1 cellular context compared by ENCODE assay signal in the genomic region with DNA sequence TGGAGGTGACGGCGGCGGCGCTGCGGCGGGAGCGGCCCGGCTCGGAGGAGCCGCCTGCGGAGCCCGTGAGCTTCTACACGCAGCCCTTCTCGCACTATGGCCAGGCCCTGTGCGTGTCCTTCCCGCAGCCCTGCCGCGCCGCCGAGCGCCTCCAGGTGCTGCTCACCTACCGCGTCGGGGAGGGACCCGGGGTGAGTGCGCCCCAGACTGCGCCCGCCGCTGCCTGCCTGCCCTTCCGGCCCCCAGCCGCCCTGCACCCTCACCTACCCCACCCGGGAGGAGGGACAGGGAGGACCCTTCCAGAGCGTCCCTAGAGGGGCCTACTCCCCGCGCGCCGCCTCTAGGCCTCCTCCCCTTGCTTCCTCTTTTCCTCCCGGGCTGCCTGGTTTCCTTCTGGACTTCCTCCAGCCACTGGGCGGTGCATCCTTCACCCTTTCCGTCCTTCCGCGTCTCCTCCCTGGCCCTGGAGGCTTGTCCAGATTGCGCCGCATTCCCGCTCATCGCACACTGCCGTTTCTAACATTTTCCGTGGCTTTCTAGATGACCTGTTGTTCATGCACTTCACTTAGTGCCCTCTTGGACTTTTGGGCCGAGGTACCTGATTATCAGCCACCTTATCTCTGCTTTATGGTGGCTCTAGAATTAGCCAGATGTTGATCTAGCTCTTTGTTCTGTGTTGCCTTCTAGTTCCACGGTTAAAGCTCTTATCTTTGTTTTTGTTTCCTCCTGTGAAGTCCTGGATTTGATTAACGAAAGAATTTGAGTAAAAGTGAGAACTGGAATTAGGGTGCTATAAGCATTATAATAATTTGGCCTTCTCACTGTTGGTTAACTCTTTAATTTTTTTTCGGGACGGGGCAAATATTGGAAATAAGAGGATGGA.
TF ChIP-seq lines count a peak whose summit lies in the region.

No MANE protein-coding gene starts in this region.

TF ChIP-seq in K562, 482 proteins besides CTCF, POLR2A, EP300 and RAD21 (continues in another document):
- peak; percentile 57 for TF ChIP-seq SMARCB1 (IDR thresholded peaks at IDR 0.05; ENCODE audit: insufficient read length, low read depth)
- TF ChIP-seq ETV1 (tag; conservative IDR thresholded peaks at IDR 0.05; ENCODE audit: low read depth), result peak; percentile 57; the same call in 1 of the 2 replicates
- no peak for TF ChIP-seq MAFG (tag; conservative IDR thresholded peaks at IDR 0.05)
- peak in 1 of 2 experiments; percentile 31; a peak in 2 of 4 replicates for TF ChIP-seq SIN3A (IDR thresholded peaks at IDR 0.05; ENCODE audit: borderline replicate concordance in 2 of 2, control insufficient read depth in 1 of 2, low read depth in 2 of 2, low read length in 2 of 2)
- no peak; the same call in 1 of the 2 replicates for TF ChIP-seq THAP12 (CRISPR knock-in tag; IDR thresholded peaks at IDR 0.05)
- TF ChIP-seq, protein P1, sequence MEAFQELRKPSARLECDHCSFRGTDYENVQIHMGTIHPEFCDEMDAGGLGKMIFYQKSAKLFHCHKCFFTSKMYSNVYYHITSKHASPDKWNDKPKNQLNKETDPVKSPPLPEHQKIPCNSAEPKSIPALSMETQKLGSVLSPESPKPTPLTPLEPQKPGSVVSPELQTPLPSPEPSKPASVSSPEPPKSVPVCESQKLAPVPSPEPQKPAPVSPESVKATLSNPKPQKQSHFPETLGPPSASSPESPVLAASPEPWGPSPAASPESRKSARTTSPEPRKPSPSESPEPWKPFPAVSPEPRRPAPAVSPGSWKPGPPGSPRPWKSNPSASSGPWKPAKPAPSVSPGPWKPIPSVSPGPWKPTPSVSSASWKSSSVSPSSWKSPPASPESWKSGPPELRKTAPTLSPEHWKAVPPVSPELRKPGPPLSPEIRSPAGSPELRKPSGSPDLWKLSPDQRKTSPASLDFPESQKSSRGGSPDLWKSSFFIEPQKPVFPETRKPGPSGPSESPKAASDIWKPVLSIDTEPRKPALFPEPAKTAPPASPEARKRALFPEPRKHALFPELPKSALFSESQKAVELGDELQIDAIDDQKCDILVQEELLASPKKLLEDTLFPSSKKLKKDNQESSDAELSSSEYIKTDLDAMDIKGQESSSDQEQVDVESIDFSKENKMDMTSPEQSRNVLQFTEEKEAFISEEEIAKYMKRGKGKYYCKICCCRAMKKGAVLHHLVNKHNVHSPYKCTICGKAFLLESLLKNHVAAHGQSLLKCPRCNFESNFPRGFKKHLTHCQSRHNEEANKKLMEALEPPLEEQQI (IDR thresholded peaks at IDR 0.05), result no peak; the same call in 1 of the 2 replicates
- no peak for TF ChIP-seq ZHX1 (conservative IDR thresholded peaks at IDR 0.05; ENCODE audit: low read length)
- TF ChIP-seq NEUROD1 (IDR thresholded peaks at IDR 0.05; ENCODE audit: borderline replicate concordance, low read depth, low read length, partially characterized antibody), result peak; percentile 21
- no peak for TF ChIP-seq HMG20B (CRISPR knock-in tag; IDR thresholded peaks at IDR 0.05)
- no peak for TF ChIP-seq ZBTB8A (IDR thresholded peaks at IDR 0.05; ENCODE audit: partially characterized antibody)
- no peak for TF ChIP-seq BRD4 (IDR thresholded peaks at IDR 0.05)
- peak; percentile 10 to 58; a peak in 2 of 4 replicates for TF ChIP-seq NONO (IDR thresholded peaks at IDR 0.05; ENCODE audit: low read depth in 2 of 2, low read length in 1 of 2)
- no peak for TF ChIP-seq ZSCAN29 (IDR thresholded peaks at IDR 0.05)
- 0 out of 2 replicates have a peak, but pooled peaks have one; percentile 24 for TF ChIP-seq HDAC6 (IDR thresholded peaks at IDR 0.05; ENCODE audit: low read depth, low read length)
- TF ChIP-seq ZNF253 (CRISPR knock-in tag; conservative IDR thresholded peaks at IDR 0.05), result no peak
- TF ChIP-seq ELF1 (tag; IDR thresholded peaks at IDR 0.05), result peak; percentile 71
- TF ChIP-seq, protein P2, sequence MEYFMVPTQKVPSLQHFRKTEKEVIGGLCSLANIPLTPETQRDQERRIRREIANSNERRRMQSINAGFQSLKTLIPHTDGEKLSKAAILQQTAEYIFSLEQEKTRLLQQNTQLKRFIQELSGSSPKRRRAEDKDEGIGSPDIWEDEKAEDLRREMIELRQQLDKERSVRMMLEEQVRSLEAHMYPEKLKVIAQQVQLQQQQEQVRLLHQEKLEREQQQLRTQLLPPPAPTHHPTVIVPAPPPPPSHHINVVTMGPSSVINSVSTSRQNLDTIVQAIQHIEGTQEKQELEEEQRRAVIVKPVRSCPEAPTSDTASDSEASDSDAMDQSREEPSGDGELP (CRISPR knock-in tag; IDR thresholded peaks at IDR 0.05; ENCODE audit: borderline replicate concordance), result peak; percentile 81
- peak; percentile 22; the same call in 1 of the 2 replicates for TF ChIP-seq ZNF224 (CRISPR knock-in tag; IDR thresholded peaks at IDR 0.05)
- TF ChIP-seq ETV6 (IDR thresholded peaks at IDR 0.05; ENCODE audit: borderline replicate concordance in 1 of 2, low read depth in 2 of 2, low read length in 1 of 2), result peak; percentile 74 to 89; a peak in 3 of 4 replicates
- peak; percentile 67; the same call in 1 of the 2 replicates for TF ChIP-seq ETV6 (CRISPR knock-in tag; IDR thresholded peaks at IDR 0.05; ENCODE audit: borderline replicate concordance)
- no peak for TF ChIP-seq ZNF512 (tag; IDR thresholded peaks at IDR 0.05)
- no peak for TF ChIP-seq HDAC3 (IDR thresholded peaks at IDR 0.05; ENCODE audit: borderline replicate concordance, partially characterized antibody)
- no peak for TF ChIP-seq HNRNPH1 (optimal IDR thresholded peaks at IDR 0.05; ENCODE audit: low read depth, low read length)
- peak; percentile 11 for TF ChIP-seq NUFIP1 (IDR thresholded peaks at IDR 0.05; ENCODE audit: partially characterized antibody)
- peak; percentile 100 for TF ChIP-seq ZNF263 (CRISPR knock-in tag; IDR thresholded peaks at IDR 0.05; ENCODE audit: borderline replicate concordance)
- peak; percentile 91 to 95 for TF ChIP-seq KDM1A (IDR thresholded peaks at IDR 0.05)
- no peak for TF ChIP-seq RNF219 (CRISPR knock-in tag; IDR thresholded peaks at IDR 0.05)
- TF ChIP-seq EHMT2 (IDR thresholded peaks at IDR 0.05), result no peak
- peak; percentile 72; the same call in 1 of the 2 replicates for TF ChIP-seq ZNF232 (CRISPR knock-in tag; IDR thresholded peaks at IDR 0.05)
- peak; percentile 90 for TF ChIP-seq HDGF (IDR thresholded peaks at IDR 0.05)
- peak; percentile 38; the same call in 1 of the 2 replicates for TF ChIP-seq GMEB1 (CRISPR knock-in tag; IDR thresholded peaks at IDR 0.05)
- no peak; the same call in 1 of the 2 replicates for TF ChIP-seq ZNF133 (CRISPR knock-in tag; IDR thresholded peaks at IDR 0.05)
- peak; percentile 85 for TF ChIP-seq SP1 (CRISPR knock-in tag; IDR thresholded peaks at IDR 0.05)
- TF ChIP-seq, protein P3, sequence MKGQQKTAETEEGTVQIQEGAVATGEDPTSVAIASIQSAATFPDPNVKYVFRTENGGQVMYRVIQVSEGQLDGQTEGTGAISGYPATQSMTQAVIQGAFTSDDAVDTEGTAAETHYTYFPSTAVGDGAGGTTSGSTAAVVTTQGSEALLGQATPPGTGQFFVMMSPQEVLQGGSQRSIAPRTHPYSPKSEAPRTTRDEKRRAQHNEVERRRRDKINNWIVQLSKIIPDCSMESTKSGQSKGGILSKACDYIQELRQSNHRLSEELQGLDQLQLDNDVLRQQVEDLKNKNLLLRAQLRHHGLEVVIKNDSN (CRISPR knock-in tag; IDR thresholded peaks at IDR 0.05), result 0 out of 2 replicates have a peak, but pooled peaks have one; percentile 7
- no peak for TF ChIP-seq CBFA2T2 (conservative IDR thresholded peaks at IDR 0.05)
- TF ChIP-seq EP400 (IDR thresholded peaks at IDR 0.05), result peak; percentile 85
- peak; percentile 85 for TF ChIP-seq E2F8 (IDR thresholded peaks at IDR 0.05; ENCODE audit: low read depth, partially characterized antibody)
